Comparison of ENCODE assay signal across 2 cellular contexts in the genomic region with DNA sequence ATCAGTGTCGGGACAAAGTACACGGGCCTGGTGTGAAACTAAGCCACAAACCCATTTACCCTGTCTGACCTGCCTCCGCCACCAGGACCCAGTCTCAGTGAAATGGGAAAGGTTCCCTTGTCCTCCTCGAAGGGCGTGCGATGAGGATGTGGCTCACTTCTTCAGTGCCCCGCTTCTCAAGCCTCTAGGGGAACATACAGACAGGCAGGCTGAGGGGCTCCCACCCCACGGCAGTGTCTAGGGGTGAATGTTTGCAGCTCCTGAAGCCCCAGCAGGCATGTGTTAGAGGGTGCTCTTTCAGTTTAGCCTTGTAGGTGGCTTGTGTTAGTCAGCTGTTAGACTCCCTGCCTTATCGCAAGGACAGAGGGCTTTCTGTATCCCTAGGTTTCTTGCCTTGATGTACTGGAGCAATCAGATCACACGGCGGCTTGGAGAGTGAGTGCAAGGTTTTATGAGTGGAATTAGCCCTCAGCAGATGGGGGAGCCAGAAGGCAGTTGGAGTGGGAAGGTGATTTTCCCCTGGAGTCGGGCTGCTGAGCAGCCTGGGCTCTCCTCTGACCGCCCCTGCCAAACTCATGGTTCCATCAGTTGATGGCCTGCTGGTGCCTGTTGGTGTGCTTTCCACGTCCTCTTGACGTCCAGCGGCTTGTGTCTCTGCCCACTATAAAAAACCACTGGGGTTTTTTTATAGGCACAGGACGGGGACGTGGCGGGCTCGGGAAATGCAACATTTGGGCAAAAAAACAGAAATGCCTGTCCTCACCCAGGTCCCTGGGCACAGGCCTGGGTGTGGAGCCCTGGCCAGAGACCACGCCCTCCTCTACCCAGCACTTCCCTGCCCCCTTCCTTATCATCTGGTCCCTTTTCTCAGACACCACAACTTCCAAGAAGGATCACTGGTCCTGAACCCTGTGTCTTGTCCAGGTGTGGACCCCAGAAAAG.
TF ChIP-seq lines count a peak whose summit lies in the region.

No MANE protein-coding gene starts in this region.

TF ChIP-seq in HepG2, 621 proteins besides CTCF, POLR2A, EP300 and RAD21 (continues in another document):
- TF ChIP-seq ZNF569 (CRISPR knock-in tag; IDR thresholded peaks at IDR 0.05; ENCODE audit: borderline replicate concordance): no peak
- 0 out of 2 replicates have a peak, but pooled peaks have one; percentile 7 for TF ChIP-seq ATF7-NPFF (CRISPR knock-in tag; IDR thresholded peaks at IDR 0.05; ENCODE audit: low read depth)
- no peak for TF ChIP-seq CHCHD3 (CRISPR knock-in tag; IDR thresholded peaks at IDR 0.05)
- 0 out of 2 replicates have a peak, but pooled peaks have one; percentile 2 for TF ChIP-seq ZNF761 (CRISPR knock-in tag; conservative IDR thresholded peaks at IDR 0.05)
- no peak for TF ChIP-seq ZNF124 (CRISPR knock-in tag; IDR thresholded peaks at IDR 0.05)
- TF ChIP-seq HMG20B (CRISPR knock-in tag; conservative IDR thresholded peaks at IDR 0.05): no peak
- 0 out of 2 replicates have a peak, but pooled peaks have one; percentile 40 for TF ChIP-seq NCOA1 (CRISPR knock-in tag; IDR thresholded peaks at IDR 0.05)
- TF ChIP-seq, protein P1, sequence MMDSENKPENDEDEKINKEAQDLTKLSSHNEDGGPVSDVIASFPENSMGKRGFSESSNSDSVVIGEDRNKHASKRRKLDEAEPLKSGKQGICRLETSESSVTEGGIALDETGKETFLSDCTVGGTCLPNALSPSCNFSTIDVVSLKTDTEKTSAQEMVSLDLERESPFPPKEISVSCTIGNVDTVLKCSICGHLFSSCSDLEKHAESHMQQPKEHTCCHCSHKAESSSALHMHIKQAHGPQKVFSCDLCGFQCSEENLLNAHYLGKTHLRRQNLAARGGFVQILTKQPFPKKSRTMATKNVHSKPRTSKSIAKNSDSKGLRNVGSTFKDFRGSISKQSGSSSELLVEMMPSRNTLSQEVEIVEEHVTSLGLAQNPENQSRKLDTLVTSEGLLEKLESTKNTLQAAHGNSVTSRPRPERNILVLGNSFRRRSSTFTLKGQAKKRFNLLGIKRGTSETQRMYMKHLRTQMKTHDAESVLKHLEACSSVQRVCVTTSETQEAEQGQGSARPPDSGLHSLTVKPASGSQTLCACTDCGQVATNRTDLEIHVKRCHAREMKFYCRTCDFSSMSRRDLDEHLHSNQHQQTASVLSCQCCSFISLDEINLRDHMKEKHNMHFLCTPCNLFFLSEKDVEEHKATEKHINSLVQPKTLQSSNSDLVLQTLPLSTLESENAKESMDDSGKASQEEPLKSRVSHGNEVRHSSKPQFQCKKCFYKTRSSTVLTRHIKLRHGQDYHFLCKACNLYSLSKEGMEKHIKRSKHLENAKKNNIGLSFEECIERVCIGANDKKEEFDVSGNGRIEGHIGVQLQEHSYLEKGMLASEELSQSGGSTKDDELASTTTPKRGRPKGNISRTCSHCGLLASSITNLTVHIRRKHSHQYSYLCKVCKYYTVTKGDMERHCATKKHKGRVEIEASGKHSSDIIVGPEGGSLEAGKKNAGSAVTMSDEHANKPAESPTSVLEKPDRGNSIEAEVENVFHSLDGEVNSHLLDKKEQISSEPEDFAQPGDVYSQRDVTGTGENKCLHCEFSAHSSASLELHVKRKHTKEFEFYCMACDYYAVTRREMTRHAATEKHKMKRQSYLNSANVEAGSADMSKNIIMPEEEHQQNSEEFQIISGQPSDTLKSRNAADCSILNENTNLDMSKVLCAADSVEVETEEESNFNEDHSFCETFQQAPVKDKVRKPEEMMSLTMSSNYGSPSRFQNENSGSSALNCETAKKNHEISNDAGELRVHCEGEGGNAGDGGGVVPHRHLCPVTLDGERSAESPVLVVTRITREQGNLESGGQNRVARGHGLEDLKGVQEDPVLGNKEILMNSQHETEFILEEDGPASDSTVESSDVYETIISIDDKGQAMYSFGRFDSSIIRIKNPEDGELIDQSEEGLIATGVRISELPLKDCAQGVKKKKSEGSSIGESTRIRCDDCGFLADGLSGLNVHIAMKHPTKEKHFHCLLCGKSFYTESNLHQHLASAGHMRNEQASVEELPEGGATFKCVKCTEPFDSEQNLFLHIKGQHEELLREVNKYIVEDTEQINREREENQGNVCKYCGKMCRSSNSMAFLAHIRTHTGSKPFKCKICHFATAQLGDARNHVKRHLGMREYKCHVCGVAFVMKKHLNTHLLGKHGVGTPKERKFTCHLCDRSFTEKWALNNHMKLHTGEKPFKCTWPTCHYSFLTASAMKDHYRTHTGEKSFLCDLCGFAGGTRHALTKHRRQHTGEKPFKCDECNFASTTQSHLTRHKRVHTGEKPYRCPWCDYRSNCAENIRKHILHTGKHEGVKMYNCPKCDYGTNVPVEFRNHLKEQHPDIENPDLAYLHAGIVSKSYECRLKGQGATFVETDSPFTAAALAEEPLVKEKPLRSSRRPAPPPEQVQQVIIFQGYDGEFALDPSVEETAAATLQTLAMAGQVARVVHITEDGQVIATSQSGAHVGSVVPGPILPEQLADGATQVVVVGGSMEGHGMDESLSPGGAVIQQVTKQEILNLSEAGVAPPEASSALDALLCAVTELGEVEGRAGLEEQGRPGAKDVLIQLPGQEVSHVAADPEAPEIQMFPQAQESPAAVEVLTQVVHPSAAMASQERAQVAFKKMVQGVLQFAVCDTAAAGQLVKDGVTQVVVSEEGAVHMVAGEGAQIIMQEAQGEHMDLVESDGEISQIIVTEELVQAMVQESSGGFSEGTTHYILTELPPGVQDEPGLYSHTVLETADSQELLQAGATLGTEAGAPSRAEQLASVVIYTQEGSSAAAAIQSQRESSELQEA (CRISPR knock-in tag; IDR thresholded peaks at IDR 0.05; ENCODE audit: not compliant biosample characterization): no peak
- TF ChIP-seq LCORL (IDR thresholded peaks at IDR 0.05): no peak
- TF ChIP-seq LCORL (CRISPR knock-in tag; IDR thresholded peaks at IDR 0.05): no peak
- TF ChIP-seq, protein P2, sequence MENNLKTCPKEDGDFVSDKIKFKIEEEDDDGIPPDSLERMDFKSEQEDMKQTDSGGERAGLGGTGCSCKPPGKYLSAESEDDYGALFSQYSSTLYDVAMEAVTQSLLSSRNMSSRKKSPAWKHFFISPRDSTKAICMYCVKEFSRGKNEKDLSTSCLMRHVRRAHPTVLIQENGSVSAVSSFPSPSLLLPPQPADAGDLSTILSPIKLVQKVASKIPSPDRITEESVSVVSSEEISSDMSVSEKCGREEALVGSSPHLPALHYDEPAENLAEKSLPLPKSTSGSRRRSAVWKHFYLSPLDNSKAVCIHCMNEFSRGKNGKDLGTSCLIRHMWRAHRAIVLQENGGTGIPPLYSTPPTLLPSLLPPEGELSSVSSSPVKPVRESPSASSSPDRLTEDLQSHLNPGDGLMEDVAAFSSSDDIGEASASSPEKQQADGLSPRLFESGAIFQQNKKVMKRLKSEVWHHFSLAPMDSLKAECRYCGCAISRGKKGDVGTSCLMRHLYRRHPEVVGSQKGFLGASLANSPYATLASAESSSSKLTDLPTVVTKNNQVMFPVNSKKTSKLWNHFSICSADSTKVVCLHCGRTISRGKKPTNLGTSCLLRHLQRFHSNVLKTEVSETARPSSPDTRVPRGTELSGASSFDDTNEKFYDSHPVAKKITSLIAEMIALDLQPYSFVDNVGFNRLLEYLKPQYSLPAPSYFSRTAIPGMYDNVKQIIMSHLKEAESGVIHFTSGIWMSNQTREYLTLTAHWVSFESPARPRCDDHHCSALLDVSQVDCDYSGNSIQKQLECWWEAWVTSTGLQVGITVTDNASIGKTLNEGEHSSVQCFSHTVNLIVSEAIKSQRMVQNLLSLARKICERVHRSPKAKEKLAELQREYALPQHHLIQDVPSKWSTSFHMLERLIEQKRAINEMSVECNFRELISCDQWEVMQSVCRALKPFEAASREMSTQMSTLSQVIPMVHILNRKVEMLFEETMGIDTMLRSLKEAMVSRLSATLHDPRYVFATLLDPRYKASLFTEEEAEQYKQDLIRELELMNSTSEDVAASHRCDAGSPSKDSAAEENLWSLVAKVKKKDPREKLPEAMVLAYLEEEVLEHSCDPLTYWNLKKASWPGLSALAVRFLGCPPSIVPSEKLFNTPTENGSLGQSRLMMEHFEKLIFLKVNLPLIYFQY (CRISPR knock-in tag; IDR thresholded peaks at IDR 0.05; ENCODE audit: borderline replicate concordance): no peak
- TF ChIP-seq SOX5 (CRISPR knock-in tag; IDR thresholded peaks at IDR 0.05; ENCODE audit: borderline replicate concordance): no peak

TF ChIP-seq in HEK293T, 16 proteins besides CTCF, POLR2A, EP300 and RAD21:
- no peak for TF ChIP-seq FOXM1 (IDR thresholded peaks at IDR 0.05; ENCODE audit: borderline replicate concordance)
- TF ChIP-seq FOXK2 (IDR thresholded peaks at IDR 0.05): no peak
- TF ChIP-seq SUZ12 (IDR thresholded peaks at IDR 0.05): no peak
- TF ChIP-seq HDGF (IDR thresholded peaks at IDR 0.05; ENCODE audit: borderline replicate concordance): no peak
- TF ChIP-seq CTBP1 (IDR thresholded peaks at IDR 0.05; ENCODE audit: borderline replicate concordance): no peak
- no peak for TF ChIP-seq ZNF384 (IDR thresholded peaks at IDR 0.05)
- no peak for TF ChIP-seq SP1 (IDR thresholded peaks at IDR 0.05)
- TF ChIP-seq LEF1 (IDR thresholded peaks at IDR 0.05; ENCODE audit: borderline replicate concordance): no peak
- TF ChIP-seq BHLHE40 (IDR thresholded peaks at IDR 0.05; ENCODE audit: borderline replicate concordance): no peak
- no peak for TF ChIP-seq NFRKB (IDR thresholded peaks at IDR 0.05)
- TF ChIP-seq FOXA1 (IDR thresholded peaks at IDR 0.05): no peak
- no peak for TF ChIP-seq L3MBTL2 (conservative IDR thresholded peaks at IDR 0.05)
- TF ChIP-seq, protein P3, sequence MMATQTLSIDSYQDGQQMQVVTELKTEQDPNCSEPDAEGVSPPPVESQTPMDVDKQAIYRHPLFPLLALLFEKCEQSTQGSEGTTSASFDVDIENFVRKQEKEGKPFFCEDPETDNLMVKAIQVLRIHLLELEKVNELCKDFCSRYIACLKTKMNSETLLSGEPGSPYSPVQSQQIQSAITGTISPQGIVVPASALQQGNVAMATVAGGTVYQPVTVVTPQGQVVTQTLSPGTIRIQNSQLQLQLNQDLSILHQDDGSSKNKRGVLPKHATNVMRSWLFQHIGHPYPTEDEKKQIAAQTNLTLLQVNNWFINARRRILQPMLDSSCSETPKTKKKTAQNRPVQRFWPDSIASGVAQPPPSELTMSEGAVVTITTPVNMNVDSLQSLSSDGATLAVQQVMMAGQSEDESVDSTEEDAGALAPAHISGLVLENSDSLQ (IDR thresholded peaks at IDR 0.05): no peak
- TF ChIP-seq ARNT (IDR thresholded peaks at IDR 0.05): no peak
